In genomic region chr2:56001992-56002391, GRCh38 we compare ENCODE assay signal across 33 cellular contexts.
"Had no signal": no experiment of that assay in that cellular context is flagged by ENCODE, and none has a peak within 500 bp of the region (broad histone marks: within the 10 kb centered on the region; RNA-seq: fewer than 3 reads in every experiment).

No MANE protein-coding gene starts in this region.

- H3K9me3 ChIP-seq: gastrocnemius medialis, lower lobe of right lung, neutrophil, ovary, right lobe of liver had no signal

- H3K27me3 ChIP-seq: gastrocnemius medialis, hepatocyte, neutrophil, ovary, right lobe of liver had no signal

- DNase-seq: activated CD4-positive, alpha-beta memory T cell treated with anti-CD3 and anti-CD28 coated beads for 36 hours; activated CD4-positive, alpha-beta T cell treated with anti-CD3 and anti-CD28 coated beads, Interleukin-2, amount 10 ng/mL, durations not matched to agents 24 days and 14 days; activated CD4-positive, CD25-positive, alpha-beta regulatory T cell treated with anti-CD3 and anti-CD28 coated beads, Interleukin-2, amount 50 U/mL, for 72 hours; activated CD8-positive, alpha-beta memory T cell treated with anti-CD3 and anti-CD28 coated beads, Interleukin-2, amount 50 U/mL, for 4 hours; activated gamma-delta T cell; activated naive CD4-positive, alpha-beta T cell treated with anti-CD3 and anti-CD28 coated beads, Interleukin-2, amount 50 U/mL, for 16 hours; activated T-cell treated with anti-CD3 and anti-CD28 coated beads, Interleukin-2, amount 50 U/mL, for 1 hour; amygdala; caudate nucleus; cortex of kidney; effector memory CD8-positive, alpha-beta T cell; erythroblast; gastrocnemius medialis; immature natural killer cell; kidney; lower lobe of right lung; naive B cell; nephron progenitor cell; ovary; right lobe of liver; stimulated activated CD4-positive, alpha-beta T cell treated with anti-CD3 and anti-CD28 coated beads, Interleukin-1b, Interleukin-23, amount 100 ng/mL, for 48 hours; stimulated activated CD4-positive, alpha-beta T cell treated with anti-CD3 and anti-CD28 coated beads, Interleukin-4, amount 100 ng/mL, for 4 hours; stimulated activated CD8-positive, alpha-beta memory T cell treated with anti-CD3 and anti-CD28 coated beads, Interleukin-4, amount 100 ng/mL, for 48 hours; stimulated activated naive CD8-positive, alpha-beta T cell treated with anti-CD3 and anti-CD28 coated beads, Interleukin-15, amount 100 ng/mL, for 72 hours; substantia nigra; T-helper 17 cell; T1000; WERI-Rb-1 had no signal

- H3K27ac ChIP-seq: gastrocnemius medialis, hepatocyte, lower lobe of right lung, neutrophil, ovary, right lobe of liver, skin epidermis, WERI-Rb-1 had no signal

- H3K4me1 ChIP-seq: gastrocnemius medialis, lower lobe of right lung, right lobe of liver had no signal

- ATAC-seq: effector memory CD8-positive, alpha-beta T cell; gastrocnemius medialis; left lobe of liver; lower lobe of right lung; right lobe of liver; stimulated activated memory B cell treated with anti-CD40 and anti-IgM and Interleukin-4, amounts not matched to agents 10 μg/mL and 1 μg/mL and 100 μg/mL, for 72 hours; stimulated activated naive CD8-positive, alpha-beta T cell treated with anti-CD3 and anti-CD28 coated beads, Interleukin-15, amount 100 ng/mL, for 72 hours; T-helper 17 cell had no signal

- H2AFZ ChIP-seq: hepatocyte had no signal

- H3K4me2 ChIP-seq: hepatocyte had no signal

- H3K36me3 ChIP-seq: gastrocnemius medialis, lower lobe of right lung, neutrophil, ovary, right lobe of liver, WERI-Rb-1 had no signal

- H3K4me3 ChIP-seq: gastrocnemius medialis, hepatocyte, lower lobe of right lung, ovary, right lobe of liver, skin epidermis had no signal
